In genomic region chr11:112302226-112302868, GRCh38 we compare ENCODE assay signal across 14 cellular contexts. TPM values are rescaled to one million over a fixed set of nuclear protein-coding genes. Genes with fewer than 3 reads are reported as not detected.
A peak's percentile ranks its signal among the peaks of the same experiment; 100 is the strongest.
DNase-seq lines count a peak whose midpoint lies in the region; ATAC-seq and TF ChIP-seq lines count a peak whose summit lies in the region.
"Had no signal": no experiment of that assay in that cellular context is flagged by ENCODE, and none has a peak within 500 bp of the region (broad histone marks: within the 10 kb centered on the region; RNA-seq: fewer than 3 reads in every experiment).

No MANE protein-coding gene starts in this region.

- in situ Hi-C loops in brain microvascular endothelial cell (cut with HindIII; ENCODE audit: low pct_ligation_motif_present, low sequenced_read_pairs): no loop called here

- H3K9me3 ChIP-seq in mucosa of descending colon: no peaks in the 10 kb centered on the region
- H3K9me3 ChIP-seq: MG63, stomach had no signal

- intact Hi-C loops in mucosa of descending colon (cut with DNase I, micrococcal nuclease): no loop called here

- no peaks in the 10 kb centered on the region for H3K27me3 ChIP-seq in brain microvascular endothelial cell (replicated peaks)
- H3K27me3 ChIP-seq: MG63, stomach had no signal

- TF ChIP-seq CTCF in brain microvascular endothelial cell (IDR thresholded peaks at IDR 0.05; ENCODE audit: low read depth, low read length, missing control alignments) (no peak), mucosa of descending colon (IDR thresholded peaks at IDR 0.05) (no peak)

- H3K4me3 ChIP-seq in brain microvascular endothelial cell (ENCODE audit: low read depth, low read length) (no peak overlapping the region), mucosa of descending colon (no peak overlapping the region)
- H3K4me3 ChIP-seq: MG63, stomach had no signal

- H3K36me3 ChIP-seq in brain microvascular endothelial cell (replicated peaks): no peaks in the 10 kb centered on the region
- H3K36me3 ChIP-seq in mucosa of descending colon (ENCODE audit: low read depth): no peaks in the 10 kb centered on the region

- peak; percentile 9 for ATAC-seq in mucosa of descending colon
- no peak for ATAC-seq in HG03196 (IDR thresholded peaks at IDR 0.05; ENCODE audit: unreplicated experiment)
- no peak for ATAC-seq in HG03460 (IDR thresholded peaks at IDR 0.05; ENCODE audit: unreplicated experiment)
- ATAC-seq in HG03045 (IDR thresholded peaks at IDR 0.05; ENCODE audit: unreplicated experiment): no peak
- ATAC-seq: Panc1, sciatic nerve had no signal

- H3K27ac ChIP-seq in brain microvascular endothelial cell: no peak overlapping the region

- DNase-seq in EL: peak; percentile 40
- DNase-seq in MV-4-11 (lab: John Stamatoyannopoulos, UW): peak; percentile 13
- peak; percentile 17 for DNase-seq in brain microvascular endothelial cell
- DNase-seq in mucosa of descending colon: no peak
- DNase-seq in hippocampal formation (lab: John Stamatoyannopoulos, UW): no peak
- DNase-seq: MG63, stomach had no signal

- no peaks in the 10 kb centered on the region for H3K4me1 ChIP-seq in mucosa of descending colon (ENCODE audit: low read depth)

RNA-seq across cellular contexts. Expression of gene PLET1, which starts 41.7 kb away (rescaled TPM):
- total RNA-seq in mucosa of descending colon: not detected
- total RNA-seq: cerebellum, Daoy, sciatic nerve, stomach had no signal

Comparison
In these comparisons a context has a peak if more than half of its experiments do, and no peak if none do; other contexts are left out.
1. DNase-seq: peak in EL (single experiment), MV-4-11 (single experiment) and brain microvascular endothelial cell (single experiment); none in mucosa of descending colon (0 of 3) and hippocampal formation (0 of 2).